Comparison of ENCODE assay signal across 25 cellular contexts in the genomic region with DNA sequence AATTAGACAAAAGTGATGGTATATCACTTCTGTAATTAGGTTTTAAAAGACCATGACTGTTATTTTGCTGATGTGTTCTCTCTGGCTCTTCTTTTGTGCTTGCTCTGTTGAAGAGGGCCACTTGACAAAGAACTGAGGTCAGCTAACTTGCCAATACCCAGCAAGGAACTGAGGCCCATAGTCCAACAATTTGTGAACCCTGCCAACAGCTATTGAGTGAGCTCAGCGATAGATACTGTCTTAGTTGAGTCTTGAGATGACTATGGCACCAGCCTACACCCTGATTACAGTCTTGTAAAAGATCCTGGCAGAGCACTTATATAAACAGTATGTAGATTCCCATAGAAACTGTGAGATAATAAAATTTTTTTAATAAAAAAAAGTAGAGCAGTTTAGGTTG.
DNase-seq lines count a peak whose midpoint lies in the region; ATAC-seq and TF ChIP-seq lines count a peak whose summit lies in the region.
"Had no signal": no experiment of that assay in that cellular context is flagged by ENCODE, and none has a peak within 500 bp of the region (broad histone marks: within the 10 kb centered on the region; RNA-seq: fewer than 3 reads in every experiment).

No MANE protein-coding gene starts in this region.

- DNase-seq in DMS53 (lab: John Stamatoyannopoulos, UW) (peak; percentile 8), DMS53 treated with DMSO at 0.1 percent for 48 hours (lab: John Stamatoyannopoulos, UW; ENCODE audit: unreplicated experiment) (no peak), heart left ventricle (no peak), cardiac septum (ENCODE audit: low spot score) (no peak), heart right ventricle (no peak), HK-2 (ENCODE audit: unreplicated experiment) (no peak)
- no peak for DNase-seq in CD8-positive, alpha-beta T cell
- DNase-seq: activated CD4-positive, alpha-beta T cell treated with anti-CD3 and anti-CD28 coated beads for 4 hours; CD4-positive, alpha-beta memory T cell; DMS 273 treated with DMSO at 0.1 percent for 48 hours; dorsolateral prefrontal cortex; GDM1; mesendoderm; naive thymus-derived CD4-positive, alpha-beta T cell; NCI-H526; stimulated activated CD4-positive, alpha-beta T cell treated with anti-CD3 and anti-CD28 coated beads, Interleukin-4, amount 100 ng/mL, for 1 hour; stimulated activated naive CD4-positive, alpha-beta T cell; thyroid gland had no signal

- intact Hi-C loops in heart left ventricle (cut with DNase I) = loop anchor here in 1 of 10 donors (10.0 kb wide), 1 partner anchor 94 kb away; no protein-coding TSS in a partner anchor
- intact Hi-C loops in cardiac septum (cut with DNase I) = no loop called here
- intact Hi-C loops in heart right ventricle (cut with DNase I) = no loop called here
- intact Hi-C loops in CD8-positive, alpha-beta T cell (cut with DNase I, micrococcal nuclease) = no loop called here

- H3K9me3 ChIP-seq in heart left ventricle = no peaks in the 10 kb centered on the region
- no peaks in the 10 kb centered on the region for H3K9me3 ChIP-seq in heart right ventricle
- H3K9me3 ChIP-seq in CD8-positive, alpha-beta T cell (ENCODE audit: low read length) = no peaks in the 10 kb centered on the region
- H3K9me3 ChIP-seq: ascending aorta, thyroid gland had no signal

- H3K4me3 Mint-ChIP-seq in CD8-positive, alpha-beta T cell = no peak overlapping the region
- H3K4me3 Mint-ChIP-seq: CD4-positive, alpha-beta memory T cell; central memory CD8-positive, alpha-beta T cell; GM23338; naive thymus-derived CD4-positive, alpha-beta T cell; T-helper 1 cell treated with Interleukin-12 subunit alpha and Interleukin-12 subunit beta and Interleukin-4 antibody, amounts not matched to agents 30 μg/mL and 1 μg/mL, for 36 hours had no signal

- H3K4me1 ChIP-seq in heart left ventricle = peaks cover 0 to 14% (median 7%) of the 10 kb centered on the region in 12 donors
- peaks cover 0 to 13% (median 9%) of the 10 kb centered on the region in 9 donors for H3K4me1 ChIP-seq in heart right ventricle
- H3K4me1 ChIP-seq in CD8-positive, alpha-beta T cell (ENCODE audit: insufficient read depth, low read length) = no peaks in the 10 kb centered on the region
- H3K4me1 ChIP-seq: ascending aorta had no signal

- H3K27ac Mint-ChIP-seq in CD8-positive, alpha-beta T cell = no peak overlapping the region
- H3K27ac Mint-ChIP-seq: GM23338; T-helper 1 cell treated with Interleukin-12 subunit alpha and Interleukin-12 subunit beta and Interleukin-4 antibody, amounts not matched to agents 30 μg/mL and 1 μg/mL, for 36 hours had no signal

- TF ChIP-seq POLR2A in heart left ventricle (IDR thresholded peaks at IDR 0.05) = no peak

- H3K9me3 Mint-ChIP-seq in CD8-positive, alpha-beta T cell = no peaks in the 10 kb centered on the region
- H3K9me3 Mint-ChIP-seq: activated naive CD4-positive, alpha-beta T cell treated with anti-CD3 and anti-CD28 coated beads, Interleukin-2, amount 50 U/mL, for 72 hours; CD4-positive, alpha-beta memory T cell; central memory CD8-positive, alpha-beta T cell; GM23338; naive thymus-derived CD4-positive, alpha-beta T cell; T-helper 1 cell treated with Interleukin-12 subunit alpha and Interleukin-12 subunit beta and Interleukin-4 antibody, amounts not matched to agents 30 μg/mL and 1 μg/mL, for 36 hours had no signal

- H3K27me3 ChIP-seq in heart left ventricle = no peaks in the 10 kb centered on the region
- no peaks in the 10 kb centered on the region for H3K27me3 ChIP-seq in heart right ventricle
- H3K27me3 ChIP-seq in CD8-positive, alpha-beta T cell (ENCODE audit: insufficient read depth, low read length) = no peaks in the 10 kb centered on the region
- H3K27me3 ChIP-seq: ascending aorta, dorsolateral prefrontal cortex, thyroid gland had no signal

- POLR2A ChIA-PET in CD8-positive, alpha-beta T cell (lab: Charles Lee) = no interaction called here

- WGBS in heart left ventricle, 4 donors = 40 to 54% (median 47%) methylated on average over 1 of the region's 1 CpG
- whole genome bisulfite sequencing in heart right ventricle, 2 donors = 30 to 44% methylated on average over 1 of the region's 1 CpG

- no peaks in the 10 kb centered on the region for H3K27me3 Mint-ChIP-seq in CD8-positive, alpha-beta T cell (ENCODE audit: low read depth)
- H3K27me3 Mint-ChIP-seq: CD4-positive, alpha-beta memory T cell; central memory CD8-positive, alpha-beta T cell; naive thymus-derived CD4-positive, alpha-beta T cell had no signal

- H3K36me3 Mint-ChIP-seq in CD8-positive, alpha-beta T cell = peaks cover 9% of the 10 kb centered on the region
- H3K36me3 Mint-ChIP-seq: activated naive CD4-positive, alpha-beta T cell treated with anti-CD3 and anti-CD28 coated beads, Interleukin-2, amount 50 U/mL, for 72 hours had no signal

- H3K36me3 ChIP-seq in heart left ventricle = peaks cover 0 to 22% (median 0%) of the 10 kb centered on the region in 9 donors
- peaks cover 0 to 31% (median 0%) of the 10 kb centered on the region in 9 donors for H3K36me3 ChIP-seq in heart right ventricle
- no peaks in the 10 kb centered on the region for H3K36me3 ChIP-seq in CD8-positive, alpha-beta T cell (ENCODE audit: insufficient read depth, low read length)
- H3K36me3 ChIP-seq: ascending aorta, thyroid gland had no signal

- H3K4me1 Mint-ChIP-seq in CD8-positive, alpha-beta T cell (ENCODE audit: low read depth) = no peaks in the 10 kb centered on the region
- H3K4me1 Mint-ChIP-seq: GM23338 had no signal

- CTCF ChIA-PET in CD8-positive, alpha-beta T cell (lab: Charles Lee) = no interaction called here

- H3K4me3 ChIP-seq in heart left ventricle = no peak overlapping the region
- H3K4me3 ChIP-seq in heart right ventricle = no peak overlapping the region
- H3K4me3 ChIP-seq in CD8-positive, alpha-beta T cell (ENCODE audit: low read depth, low read length) = no peak overlapping the region
- H3K4me3 ChIP-seq: ascending aorta, dorsolateral prefrontal cortex, GM23338, thyroid gland had no signal

- TF ChIP-seq CTCF in heart left ventricle (IDR thresholded peaks at IDR 0.05) (no peak), heart right ventricle (IDR thresholded peaks at IDR 0.05) (no peak)
- TF ChIP-seq CTCF in CD8-positive, alpha-beta T cell (IDR thresholded peaks at IDR 0.05) = no peak

- H3K27ac ChIP-seq in heart left ventricle (peak overlapping the region in 1 of 12 donors; percentile 13), heart right ventricle (no peak overlapping the region)
- no peak overlapping the region for H3K27ac ChIP-seq in CD8-positive, alpha-beta T cell (ENCODE audit: low read depth, low read length)
- H3K27ac ChIP-seq: 22Rv1, ascending aorta, thyroid gland had no signal

- ATAC-seq in heart left ventricle = peak in 3 of 4 donors; percentile 36 to 82 (median 56)
- peak in 5 of 8 donors; percentile 22 to 64 (median 54) for ATAC-seq in heart right ventricle
- ATAC-seq in CD8-positive, alpha-beta T cell = no peak
- ATAC-seq in GM21526 (IDR thresholded peaks at IDR 0.05; ENCODE audit: low FRiP score, unreplicated experiment) = no peak
- ATAC-seq: GM23338; naive thymus-derived CD4-positive, alpha-beta T cell had no signal

Comparison
In these comparisons a context has a peak if more than half of its experiments do, and no peak if none do; other contexts are left out.
1. ATAC-seq: peak in heart left ventricle (3 of 4) and heart right ventricle (5 of 8); none in CD8-positive, alpha-beta T cell (single experiment) and GM21526 (single experiment).